In the genomic region with DNA sequence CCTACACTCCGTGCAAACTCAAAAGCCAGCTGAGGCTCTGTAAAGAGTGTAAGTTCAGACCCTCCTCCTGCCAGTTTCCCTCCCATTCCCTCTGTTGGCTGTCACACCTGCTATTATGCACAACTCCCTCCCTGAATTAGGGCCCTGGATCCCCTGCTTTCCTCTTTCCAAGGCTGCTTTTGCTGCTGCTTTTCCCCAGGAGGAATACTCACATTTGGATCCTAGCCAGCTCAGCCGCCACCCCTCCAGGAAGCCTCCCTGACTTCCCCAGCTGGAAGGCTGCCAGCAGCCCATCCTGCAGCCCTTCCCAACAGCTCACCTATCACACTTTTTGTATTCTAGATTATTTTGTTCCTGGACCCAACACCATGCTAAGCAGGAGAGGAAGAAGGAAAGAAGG, we compare ENCODE assay signal across 24 cellular contexts. TPM values are rescaled to one million over a fixed set of nuclear protein-coding genes. Genes with fewer than 3 reads are reported as not detected.
A peak's percentile ranks its signal among the peaks of the same experiment; 100 is the strongest.
DNase-seq lines count a peak whose midpoint lies in the region; ATAC-seq, FAIRE-seq and TF ChIP-seq lines count a peak whose summit lies in the region.
"Had no signal": no experiment of that assay in that cellular context is flagged by ENCODE, and none has a peak within 500 bp of the region (broad histone marks: within the 10 kb centered on the region; RNA-seq: fewer than 3 reads in every experiment).

No MANE protein-coding gene starts in this region.

- H3K36me3 ChIP-seq in body of pancreas (replicated peaks in 1 of 2; ENCODE audit: insufficient read depth in 1 of 2, low read depth in 2 of 2): no peaks in the 10 kb centered on the region
- H3K36me3 ChIP-seq: adrenal gland had no signal

- CTCF ChIA-PET in WTC11 (lab: Charles Lee): interaction anchor here (0.6 kb wide), 1 partner anchor 15 kb away, joined by 3 read pairs; no protein-coding TSS in a partner anchor

- H3K36me3 Mint-ChIP-seq in WTC11: no peaks in the 10 kb centered on the region
- no peaks in the 10 kb centered on the region for H3K36me3 Mint-ChIP-seq in activated T-cell treated with anti-CD3 and anti-CD28 coated beads, Interleukin-2, amount 50 U/mL, for 4 hours (ENCODE audit: insufficient read depth)
- H3K36me3 Mint-ChIP-seq: type B pancreatic cell had no signal

- H3K4me1 ChIP-seq in body of pancreas: no peaks in the 10 kb centered on the region
- H3K4me1 ChIP-seq: A549, adrenal gland, foreskin keratinocyte had no signal

- TF ChIP-seq CTCF in WTC11 (IDR thresholded peaks at IDR 0.05): no peak
- no peak for TF ChIP-seq CTCF in body of pancreas (IDR thresholded peaks at IDR 0.05)

- intact Hi-C loops in body of pancreas (cut with DNase I): no loop called here

- H3K27me3 ChIP-seq in body of pancreas: no peaks in the 10 kb centered on the region

- TF ChIP-seq POLR2A in H54 (IDR thresholded peaks at IDR 0.05; ENCODE audit: low read depth, low read length) (no peak), body of pancreas (IDR thresholded peaks at IDR 0.05) (no peak)

- H3K4me3 Mint-ChIP-seq in WTC11: no peak overlapping the region
- H3K4me3 Mint-ChIP-seq in activated T-cell treated with anti-CD3 and anti-CD28 coated beads, Interleukin-2, amount 50 U/mL, for 4 hours: no peak overlapping the region
- H3K4me3 Mint-ChIP-seq: HFFc6, type B pancreatic cell had no signal

- H3K4me3 ChIP-seq in body of pancreas: no peak overlapping the region
- H3K4me3 ChIP-seq: A549, adrenal gland, SK-N-MC had no signal

- FAIRE-seq in H54 (lab: Jason Lieb, UNC): no peak
- FAIRE-seq: A549, GM12891 had no signal

- peak; percentile 1 to 21 for DNase-seq in NCI-H524 (lab: John Stamatoyannopoulos, UW)
- DNase-seq in NCI-H524 treated with DMSO at 0.1 percent for 48 hours (lab: John Stamatoyannopoulos, UW): no peak
- DNase-seq in NCI-H345 (lab: John Stamatoyannopoulos, UW): peak; percentile 74
- DNase-seq in WTC11 (ENCODE audit: low spot score): no peak
- DNase-seq in H54 (ENCODE audit: insufficient read length, low spot score): no peak
- DNase-seq in activated T-cell treated with anti-CD3 and anti-CD28 coated beads, Interleukin-2, amount 50 U/mL, for 4 hours: no peak
- no peak for DNase-seq in body of pancreas
- DNase-seq: activated CD4-positive, alpha-beta T cell treated with anti-CD3 and anti-CD28 coated beads for 48 hours; activated naive CD4-positive, alpha-beta T cell; activated T-cell treated with anti-CD3 and anti-CD28 coated beads, Interleukin-2, amount 50 U/mL, for 48 hours; adrenal gland; DND-41; effector CD4-positive, alpha-beta T cell; foreskin keratinocyte; HFFc6; mesenchymal stem cell; RPMI8226; T-helper 2 cell had no signal

- no peaks in the 10 kb centered on the region for H3K9me3 ChIP-seq in body of pancreas
- H3K9me3 ChIP-seq: A549, adrenal gland had no signal

- peaks cover 4% of the 10 kb centered on the region; the same call in 1 of the 2 replicates for H3K27me3 Mint-ChIP-seq in WTC11 (ENCODE audit: low read depth)
- H3K27me3 Mint-ChIP-seq in activated T-cell treated with anti-CD3 and anti-CD28 coated beads, Interleukin-2, amount 50 U/mL, for 4 hours (ENCODE audit: low read depth): peaks cover 2% of the 10 kb centered on the region

- POLR2A ChIA-PET in WTC11 (lab: Charles Lee): no interaction called here

- no peak overlapping the region for H3K27ac ChIP-seq in body of pancreas
- H3K27ac ChIP-seq: A549, adrenal gland, foreskin keratinocyte, SK-N-MC had no signal

- peaks cover 16% of the 10 kb centered on the region for H3K4me1 Mint-ChIP-seq in WTC11
- no peaks in the 10 kb centered on the region for H3K4me1 Mint-ChIP-seq in activated T-cell treated with anti-CD3 and anti-CD28 coated beads, Interleukin-2, amount 50 U/mL, for 4 hours (ENCODE audit: low read depth)

- peak; percentile 60 for ATAC-seq in WTC11
- ATAC-seq in GM18868 (IDR thresholded peaks at IDR 0.05; ENCODE audit: unreplicated experiment): no peak
- ATAC-seq in activated T-cell treated with anti-CD3 and anti-CD28 coated beads, Interleukin-2, amount 50 U/mL, for 4 hours: no peak
- ATAC-seq in body of pancreas: no peak
- ATAC-seq: A549, esophagus mucosa, foreskin keratinocyte had no signal

- H3K9me3 Mint-ChIP-seq in WTC11: peaks cover 4% of the 10 kb centered on the region; the same call in 1 of the 2 replicates
- H3K9me3 Mint-ChIP-seq in activated T-cell treated with anti-CD3 and anti-CD28 coated beads, Interleukin-2, amount 50 U/mL, for 4 hours: peaks cover 4% of the 10 kb centered on the region
- H3K9me3 Mint-ChIP-seq: HFFc6, type B pancreatic cell had no signal

- H3K27ac Mint-ChIP-seq in WTC11: no peak overlapping the region
- H3K27ac Mint-ChIP-seq: HFFc6, type B pancreatic cell had no signal

- WGBS in body of pancreas, 2 donors: 16 to 23% methylated on average over 2 of the region's 2 CpGs

TF ChIP-seq in WTC11, 78 proteins besides CTCF, POLR2A, EP300 and RAD21 (continues in another document):
- TF ChIP-seq CBFB (CRISPR knock-in tag; IDR thresholded peaks at IDR 0.05; ENCODE audit: low read depth): no peak
- TF ChIP-seq, protein P1, sequence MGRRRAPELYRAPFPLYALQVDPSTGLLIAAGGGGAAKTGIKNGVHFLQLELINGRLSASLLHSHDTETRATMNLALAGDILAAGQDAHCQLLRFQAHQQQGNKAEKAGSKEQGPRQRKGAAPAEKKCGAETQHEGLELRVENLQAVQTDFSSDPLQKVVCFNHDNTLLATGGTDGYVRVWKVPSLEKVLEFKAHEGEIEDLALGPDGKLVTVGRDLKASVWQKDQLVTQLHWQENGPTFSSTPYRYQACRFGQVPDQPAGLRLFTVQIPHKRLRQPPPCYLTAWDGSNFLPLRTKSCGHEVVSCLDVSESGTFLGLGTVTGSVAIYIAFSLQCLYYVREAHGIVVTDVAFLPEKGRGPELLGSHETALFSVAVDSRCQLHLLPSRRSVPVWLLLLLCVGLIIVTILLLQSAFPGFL (CRISPR knock-in tag; IDR thresholded peaks at IDR 0.05; ENCODE audit: borderline replicate concordance): no peak
- TF ChIP-seq ZNF671 (CRISPR knock-in tag; IDR thresholded peaks at IDR 0.05): no peak
- no peak for TF ChIP-seq ZNF423 (CRISPR knock-in tag; IDR thresholded peaks at IDR 0.05)
- no peak for TF ChIP-seq RORB (CRISPR knock-in tag; IDR thresholded peaks at IDR 0.05)
- TF ChIP-seq JUN (CRISPR knock-in tag; IDR thresholded peaks at IDR 0.05): no peak
- TF ChIP-seq JAZF1 (CRISPR knock-in tag; IDR thresholded peaks at IDR 0.05): no peak
- no peak for TF ChIP-seq FOXJ3 (CRISPR knock-in tag; IDR thresholded peaks at IDR 0.05; ENCODE audit: borderline replicate concordance)
- TF ChIP-seq, protein P2, sequence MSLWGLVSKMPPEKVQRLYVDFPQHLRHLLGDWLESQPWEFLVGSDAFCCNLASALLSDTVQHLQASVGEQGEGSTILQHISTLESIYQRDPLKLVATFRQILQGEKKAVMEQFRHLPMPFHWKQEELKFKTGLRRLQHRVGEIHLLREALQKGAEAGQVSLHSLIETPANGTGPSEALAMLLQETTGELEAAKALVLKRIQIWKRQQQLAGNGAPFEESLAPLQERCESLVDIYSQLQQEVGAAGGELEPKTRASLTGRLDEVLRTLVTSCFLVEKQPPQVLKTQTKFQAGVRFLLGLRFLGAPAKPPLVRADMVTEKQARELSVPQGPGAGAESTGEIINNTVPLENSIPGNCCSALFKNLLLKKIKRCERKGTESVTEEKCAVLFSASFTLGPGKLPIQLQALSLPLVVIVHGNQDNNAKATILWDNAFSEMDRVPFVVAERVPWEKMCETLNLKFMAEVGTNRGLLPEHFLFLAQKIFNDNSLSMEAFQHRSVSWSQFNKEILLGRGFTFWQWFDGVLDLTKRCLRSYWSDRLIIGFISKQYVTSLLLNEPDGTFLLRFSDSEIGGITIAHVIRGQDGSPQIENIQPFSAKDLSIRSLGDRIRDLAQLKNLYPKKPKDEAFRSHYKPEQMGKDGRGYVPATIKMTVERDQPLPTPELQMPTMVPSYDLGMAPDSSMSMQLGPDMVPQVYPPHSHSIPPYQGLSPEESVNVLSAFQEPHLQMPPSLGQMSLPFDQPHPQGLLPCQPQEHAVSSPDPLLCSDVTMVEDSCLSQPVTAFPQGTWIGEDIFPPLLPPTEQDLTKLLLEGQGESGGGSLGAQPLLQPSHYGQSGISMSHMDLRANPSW (CRISPR knock-in tag; conservative IDR thresholded peaks at IDR 0.05; ENCODE audit: low read depth): no peak
- TF ChIP-seq, protein P3, sequence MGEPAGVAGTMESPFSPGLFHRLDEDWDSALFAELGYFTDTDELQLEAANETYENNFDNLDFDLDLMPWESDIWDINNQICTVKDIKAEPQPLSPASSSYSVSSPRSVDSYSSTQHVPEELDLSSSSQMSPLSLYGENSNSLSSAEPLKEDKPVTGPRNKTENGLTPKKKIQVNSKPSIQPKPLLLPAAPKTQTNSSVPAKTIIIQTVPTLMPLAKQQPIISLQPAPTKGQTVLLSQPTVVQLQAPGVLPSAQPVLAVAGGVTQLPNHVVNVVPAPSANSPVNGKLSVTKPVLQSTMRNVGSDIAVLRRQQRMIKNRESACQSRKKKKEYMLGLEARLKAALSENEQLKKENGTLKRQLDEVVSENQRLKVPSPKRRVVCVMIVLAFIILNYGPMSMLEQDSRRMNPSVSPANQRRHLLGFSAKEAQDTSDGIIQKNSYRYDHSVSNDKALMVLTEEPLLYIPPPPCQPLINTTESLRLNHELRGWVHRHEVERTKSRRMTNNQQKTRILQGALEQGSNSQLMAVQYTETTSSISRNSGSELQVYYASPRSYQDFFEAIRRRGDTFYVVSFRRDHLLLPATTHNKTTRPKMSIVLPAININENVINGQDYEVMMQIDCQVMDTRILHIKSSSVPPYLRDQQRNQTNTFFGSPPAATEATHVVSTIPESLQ (CRISPR knock-in tag; IDR thresholded peaks at IDR 0.05): no peak

RNA-seq across cellular contexts. Expression of a gene that starts 40.9 kb away (rescaled TPM):
- 41.5 to 50.0 TPM (median 43.3 TPM) in 3 replicates for total RNA-seq in WTC11 (2021)
- total RNA-seq in activated T-cell treated with anti-CD3 and anti-CD28 coated beads, Interleukin-2, amount 50 U/mL, for 4 hours: 10 to 100 TPM; 23.6 to 32.3 (median 24.7) TPM
- 10 to 100 TPM; 24.7 to 43.3 TPM for total RNA-seq in body of pancreas

Comparison
In these comparisons a context has a peak if more than half of its experiments do, and no peak if none do; other contexts are left out.
1. DNase-seq: peak in NCI-H524 (2 of 2) and NCI-H345 (single experiment); none in NCI-H524 treated with DMSO at 0.1 percent for 48 hours (single experiment), WTC11 (single experiment), H54 (single experiment), activated T-cell treated with anti-CD3 and anti-CD28 coated beads, Interleukin-2, amount 50 U/mL, for 4 hours (single experiment) and body of pancreas (0 of 4).